In genomic region chr19:4871711-4872110, GRCh38 we compare ENCODE assay signal across 16 cellular contexts. TPM values are rescaled to one million over a fixed set of nuclear protein-coding genes. Genes with fewer than 3 reads are reported as not detected.
DNase-seq lines count a peak whose midpoint lies in the region; ATAC-seq, FAIRE-seq and TF ChIP-seq lines count a peak whose summit lies in the region.
"Had no signal": no experiment of that assay in that cellular context is flagged by ENCODE, and none has a peak within 500 bp of the region (broad histone marks: within the 10 kb centered on the region; RNA-seq: fewer than 3 reads in every experiment).

No MANE protein-coding gene starts in this region.

- no peak for FAIRE-seq in K562 (lab: Jason Lieb, UNC)

- CTCF ChIA-PET in SK-N-SH (lab: Yijun Ruan, JAX) (interaction anchor here (0.6 to 8.7 kb wide), 10 partner anchors 14 to 790 kb away, joined by 3 to 121 read pairs (median 10); partner anchors contain the start of gene UHRF1), HEK293 (lab: Yijun Ruan, JAX) (interaction anchor here (0.6 to 4.7 kb wide), 11 partner anchors 17 to 356 kb away, joined by 3 to 54 read pairs (median 4); no protein-coding TSS in a partner anchor), K562 (lab: Yijun Ruan, JAX; ENCODE audit: low intra/inter-chr PET ratio) (interaction anchor here (0.8 to 1.4 kb wide), 2 partner anchors 38 to 41 kb away, joined by 3 to 4 read pairs; partner anchors contain the start of gene UHRF1)

- no peak for TF ChIP-seq POLR2A in K562 (conservative IDR thresholded peaks at IDR 0.05)
- no peak for TF ChIP-seq POLR2A in erythroblast (IDR thresholded peaks at IDR 0.05; ENCODE audit: low read length)

- no peak overlapping the region for H3K4me3 ChIP-seq in SK-N-SH (ENCODE audit: low read depth in 2 of 2, low read length in 1 of 2)
- no peak overlapping the region for H3K4me3 ChIP-seq in HEK293 (ENCODE audit: low read depth, low read length)
- H3K4me3 ChIP-seq in K562: no peak overlapping the region
- H3K4me3 ChIP-seq in heart right ventricle: no peak overlapping the region

- 77% methylated on average over 6 of the region's 6 CpGs for WGBS in SK-N-SH (ENCODE audit: low lambda C conversion rate)
- WGBS in K562 (ENCODE audit: insufficient coverage, low coverage, missing lambda C conversion rate): 45% methylated on average over 3 of the region's 6 CpGs
- 79 to 89% methylated on average over 6 of the region's 6 CpGs for WGBS in heart right ventricle, 2 donors

- H3K4me2 ChIP-seq in SK-N-SH (no peak overlapping the region), K562 (ENCODE audit: insufficient read depth, low read length) (no peak overlapping the region)

- in situ Hi-C loops in K562 (cut with MboI): no loop called here

- no TSS peak for BruUV-seq in K562 (replicated peaks; lab: Mats Ljungman, UMichigan)

- H3K9me2 ChIP-seq in SK-N-SH: no peaks in the 10 kb centered on the region

- ATAC-seq in SK-N-SH treated with all-trans-retinoic acid at 6 μM for 48 hours: no peak
- no peak for ATAC-seq in K562
- no peak for ATAC-seq in heart right ventricle

- POLR2A ChIA-PET in SK-N-SH (lab: Yijun Ruan, JAX): no interaction called here
- POLR2A ChIA-PET in HEK293 (lab: Yijun Ruan, JAX): interaction anchor here (1.5 kb wide), 1 partner anchor 21 kb away, joined by 4 read pairs; no protein-coding TSS in a partner anchor
- POLR2A ChIA-PET in K562 (lab: Yijun Ruan, JAX): no interaction called here

- intact Hi-C loops in K562 (cut with micrococcal nuclease): loop anchor here (1.0 kb wide), 1 partner anchor 40 kb away; no protein-coding TSS in a partner anchor
- intact Hi-C loops in heart right ventricle (cut with DNase I): loop anchor here (1.0 to 5.0 kb wide), 7 partner anchors 39 to 161 kb away; no protein-coding TSS in a partner anchor
- intact Hi-C loops in posterior cingulate gyrus (cut with DNase I): loop anchor here (1.0 to 2.0 kb wide), 2 partner anchors 39 to 160 kb away; no protein-coding TSS in a partner anchor

- no peaks in the 10 kb centered on the region for H3K27me3 ChIP-seq in SK-N-SH (ENCODE audit: insufficient read depth)
- H3K27me3 ChIP-seq in K562 (ENCODE audit: control insufficient read depth in 2 of 2, insufficient read depth in 2 of 2, low read length in 2 of 2): no peaks in the 10 kb centered on the region
- no peaks in the 10 kb centered on the region for H3K27me3 ChIP-seq in heart right ventricle

- no peaks in the 10 kb centered on the region for H3K9me3 ChIP-seq in SK-N-SH
- H3K9me3 ChIP-seq in HEK293 (ENCODE audit: control insufficient read depth, insufficient read depth, low read depth, low read length): no peaks in the 10 kb centered on the region
- H3K9me3 ChIP-seq in K562 (replicated peaks; ENCODE audit: control insufficient read depth, insufficient read depth, low read depth, low read length): no peaks in the 10 kb centered on the region
- no peaks in the 10 kb centered on the region for H3K9me3 ChIP-seq in heart right ventricle

- H3K79me2 ChIP-seq in SK-N-SH (ENCODE audit: insufficient read depth): peaks cover 8% of the 10 kb centered on the region
- peaks cover 6% of the 10 kb centered on the region for H3K79me2 ChIP-seq in K562 (ENCODE audit: control insufficient read depth, insufficient read depth, low read length)

- H3K9ac ChIP-seq in SK-N-SH (no peak overlapping the region), K562 (ENCODE audit: insufficient read depth in 1 of 2, low read depth in 2 of 2, low read length in 2 of 2) (no peak overlapping the region)

- TF ChIP-seq RAD21 in SK-N-SH (IDR thresholded peaks at IDR 0.05; ENCODE audit: low read length) (no peak), K562 (CRISPR knock-in tag; conservative IDR thresholded peaks at IDR 0.05 in 1 of 2, IDR thresholded peaks at IDR 0.05 in 1 of 2) (no peak)

- TF ChIP-seq EP300 in SK-N-SH (IDR thresholded peaks at IDR 0.05; ENCODE audit: borderline replicate concordance in 1 of 2, low read depth in 1 of 2, low read length in 1 of 2) (no peak), K562 (IDR thresholded peaks at IDR 0.05; ENCODE audit: low read length) (no peak)

- DNase-seq in SK-N-SH (no peak), K562 (ENCODE audit: extremely low read depth in 1 of 4, low spot score in 3 of 4) (no peak), heart right ventricle (no peak), posterior cingulate gyrus (no peak), erythroblast (lab: John Stamatoyannopoulos, UW) (no peak)
- DNase-seq: AML-193; Calu3; CD4-positive, alpha-beta T cell; DMS 273 treated with DMSO at 0.1 percent for 48 hours; HCEC 1CT had no signal

- H4K20me1 ChIP-seq in SK-N-SH (ENCODE audit: insufficient read depth) (0 out of 2 replicates have a peak, but pooled peaks cover under 1% of the 10 kb centered on the region), K562 (replicated peaks; ENCODE audit: control insufficient read depth, insufficient read depth, low read length) (no peaks in the 10 kb centered on the region)

- H3K36me3 ChIP-seq in SK-N-SH (replicated peaks in 1 of 2; ENCODE audit: control insufficient read depth in 1 of 2, insufficient read depth in 2 of 2, low read length in 1 of 2): no peaks in the 10 kb centered on the region
- H3K36me3 ChIP-seq in HEK293 (ENCODE audit: control insufficient read depth in 2 of 2, insufficient read depth in 1 of 2, low read length in 2 of 2): no peaks in the 10 kb centered on the region
- no peaks in the 10 kb centered on the region for H3K36me3 ChIP-seq in K562 (ENCODE audit: control insufficient read depth, insufficient read depth, low read length)
- H3K36me3 ChIP-seq in heart right ventricle: no peaks in the 10 kb centered on the region

- TF ChIP-seq CTCF in SK-N-SH (IDR thresholded peaks at IDR 0.05) (no peak), HEK293 (tag by site-specific recombination; IDR thresholded peaks at IDR 0.05) (no peak), K562 (IDR thresholded peaks at IDR 0.05 in 2 of 3, conservative IDR thresholded peaks at IDR 0.05 in 1 of 3; ENCODE audit: insufficient read depth in 2 of 3, low read depth in 1 of 3, low read length in 3 of 3) (no peak), heart right ventricle (IDR thresholded peaks at IDR 0.05) (no peak)

- H3K27ac ChIP-seq in SK-N-SH (ENCODE audit: low read depth in 2 of 2, low read length in 1 of 2): no peak overlapping the region
- H3K27ac ChIP-seq in HEK293 (ENCODE audit: extremely low read depth, low read depth, low read length): no peak overlapping the region
- H3K27ac ChIP-seq in K562 (ENCODE audit: extremely low read depth, low read depth, low read length): no peak overlapping the region
- H3K27ac ChIP-seq in heart right ventricle: no peak overlapping the region
- H3K27ac ChIP-seq: 22Rv1 had no signal

- H2AFZ ChIP-seq in SK-N-SH (ENCODE audit: low read depth) (0 out of 2 replicates have a peak overlapping the region, but pooled peaks have one; percentile 22), K562 (ENCODE audit: low read depth, low read length) (no peak overlapping the region)

- peaks cover under 1 to 2% of the 10 kb centered on the region in 2 experiments; a peak in 1 of 4 replicates for H3K4me1 ChIP-seq in SK-N-SH (ENCODE audit: control insufficient read depth in 1 of 2, insufficient read depth in 2 of 2, low read depth in 1 of 2, low read length in 1 of 2)
- H3K4me1 ChIP-seq in HEK293 (ENCODE audit: control insufficient read depth, insufficient read depth, low read length): peaks cover 3% of the 10 kb centered on the region; the same call in 1 of the 2 replicates
- peaks cover 6 to 30% of the 10 kb centered on the region in 2 experiments; a peak in 4 of 5 replicates for H3K4me1 ChIP-seq in K562 (replicated peaks in 1 of 2; ENCODE audit: control insufficient read depth in 2 of 2, insufficient read depth in 2 of 2, low read length in 2 of 2)
- H3K4me1 ChIP-seq in heart right ventricle: peaks cover 0 to 34% (median 5%) of the 10 kb centered on the region in 9 donors

- H3K9me1 ChIP-seq in K562 (ENCODE audit: control insufficient read depth, insufficient read depth, low read length): no peaks in the 10 kb centered on the region

- H3F3A ChIP-seq in SK-N-SH (replicated peaks; ENCODE audit: insufficient read depth): peaks cover 32% of the 10 kb centered on the region

RNA-seq across cellular contexts. Expression of gene PLIN3, which starts 4.2 kb away (rescaled TPM):
- polyA plus RNA-seq in SK-N-SH (2012; rRNA removed): 129 and 136 TPM in 2 replicates
- polyA plus RNA-seq in SK-N-SH (2012; cell fraction: cytosol; rRNA removed): 55.6 and 96.3 TPM in 2 replicates
- polyA plus RNA-seq in SK-N-SH (2012; cell fraction: nucleus; rRNA removed): 67.5 and 82.1 TPM in 2 replicates
- total RNA-seq in K562 (2011; cell fraction: chromatin; rRNA removed; ENCODE audit: low replicate concordance): 24.0 and 76.2 TPM in 2 replicates
- total RNA-seq in K562 (2011; cell fraction: nucleolus; rRNA removed): 70.4 and 72.2 TPM in 2 replicates
- total RNA-seq in K562 (2011; cell fraction: nucleoplasm; rRNA removed): 46.2 and 49.7 TPM in 2 replicates
- total RNA-seq in K562 (2014; rRNA removed): 68.9 and 91.1 TPM in 2 replicates
- 21.5 and 22.0 TPM in 2 replicates for total RNA-seq in K562 (2014; rRNA removed; fragmentation: Illumina TruSeq; extraction: Trizol)
- 46.6 and 46.7 TPM in 2 replicates for total RNA-seq in K562 (2015; rRNA removed; fragmentation: Illumina TruSeq; extraction: Trizol)
- total RNA-seq in K562 (2021): 75.1 and 75.6 TPM in 2 replicates
- 43.1 and 53.5 TPM in 2 replicates for polyA plus RNA-seq in K562 (2011; rRNA removed)
- polyA plus RNA-seq in K562 (2011; cell fraction: cytosol; rRNA removed): 65.0 and 129 TPM in 2 replicates
- 17.0 and 20.6 TPM in 2 replicates for polyA plus RNA-seq in K562 (2011; cell fraction: nucleus; rRNA removed)
- polyA plus RNA-seq in K562 (2012): 66.2 and 90.2 TPM in 2 replicates
- polyA plus RNA-seq in K562 (2014; fragmentation: Illumina TruSeq; extraction: Trizol): 31.7 and 59.9 TPM in 2 replicates
- polyA plus RNA-seq in K562 (2014; fragmentation: Nextera tagmentation; extraction: Ambion mirVana): 1 to 10 TPM; 7.5 to 9.8 TPM
- 52.2 and 56.2 TPM in 2 replicates for polyA plus RNA-seq in K562 (2014; rRNA removed)
- 21.0 and 30.6 TPM in 2 replicates for polyA minus RNA-seq in K562 (2011; rRNA and poly(A)+ RNA removed)
- 76.4 and 106 TPM in 2 replicates for polyA minus RNA-seq in K562 (2011; cell fraction: cytosol; rRNA and poly(A)+ RNA removed)
- 25.3 and 38.5 TPM in 2 replicates for polyA minus RNA-seq in K562 (2011; cell fraction: nucleus; rRNA and poly(A)+ RNA removed)
- 10 to 100 TPM; 16.3 to 52.9 (median 26.0) TPM for total RNA-seq in heart right ventricle
- 10 to 100 TPM in 1 of 2 donors, 1 to 10 TPM in 1; 7.2 to 47.0 TPM for polyA plus RNA-seq in heart right ventricle

RNA-seq across cellular contexts. Expression of gene ARRDC5, which starts 31.0 kb away (rescaled TPM):
- not detected in 2 replicates for polyA plus RNA-seq in SK-N-SH (2012; rRNA removed)
- polyA plus RNA-seq in SK-N-SH (2012; cell fraction: cytosol; rRNA removed): not detected in 2 replicates
- polyA plus RNA-seq in SK-N-SH (2012; cell fraction: nucleus; rRNA removed): 0.04 TPM in 1 of 2 replicates, not detected in the other
- total RNA-seq in K562 (2011; cell fraction: chromatin; rRNA removed; ENCODE audit: low replicate concordance): not detected in 2 replicates
- total RNA-seq in K562 (2011; cell fraction: nucleolus; rRNA removed): not detected in 2 replicates
- total RNA-seq in K562 (2011; cell fraction: nucleoplasm; rRNA removed): not detected in 2 replicates
- not detected in 2 replicates for total RNA-seq in K562 (2014; rRNA removed)
- total RNA-seq in K562 (2014; rRNA removed; fragmentation: Illumina TruSeq; extraction: Trizol): not detected in 2 replicates
- total RNA-seq in K562 (2015; rRNA removed; fragmentation: Illumina TruSeq; extraction: Trizol): not detected in 2 replicates
- not detected in 2 replicates for total RNA-seq in K562 (2021)
- polyA plus RNA-seq in K562 (2011; rRNA removed): not detected in 2 replicates
- not detected in 2 replicates for polyA plus RNA-seq in K562 (2011; cell fraction: cytosol; rRNA removed)
- not detected in 2 replicates for polyA plus RNA-seq in K562 (2011; cell fraction: nucleus; rRNA removed)
- not detected in 2 replicates for polyA plus RNA-seq in K562 (2012)
- polyA plus RNA-seq in K562 (2014; fragmentation: Illumina TruSeq; extraction: Trizol): not detected in 2 replicates
- not detected for polyA plus RNA-seq in K562 (2014; fragmentation: Nextera tagmentation; extraction: Ambion mirVana)
- polyA plus RNA-seq in K562 (2014; rRNA removed): not detected in 2 replicates
- not detected in 2 replicates for polyA minus RNA-seq in K562 (2011; rRNA and poly(A)+ RNA removed)
- polyA minus RNA-seq in K562 (2011; cell fraction: cytosol; rRNA and poly(A)+ RNA removed): not detected in 2 replicates
- not detected in 2 replicates for polyA minus RNA-seq in K562 (2011; cell fraction: nucleus; rRNA and poly(A)+ RNA removed)
- total RNA-seq in heart right ventricle: under 1 TPM in 1 of 10 donors, not detected in 9; 0.21 TPM
- polyA plus RNA-seq in heart right ventricle: under 1 TPM in 1 of 2 donors, not detected in 1; 0.01 TPM
- total RNA-seq: Calu3, Daoy, H4 had no signal

RNA-seq across cellular contexts. Expression of gene UHRF1, which starts 37.6 kb away (rescaled TPM):
- polyA plus RNA-seq in SK-N-SH (2012; rRNA removed) (23.9 and 43.4 TPM in 2 replicates), K562 (2011; rRNA removed) (8.7 and 16.7 TPM in 2 replicates), K562 (2014; fragmentation: Illumina TruSeq; extraction: Trizol) (30.9 and 49.5 TPM in 2 replicates), K562 (2014; fragmentation: Nextera tagmentation; extraction: Ambion mirVana) (10 to 100 TPM in 1 of 2 experiments, 1 to 10 TPM in 1; 6.0 to 14.2 TPM), K562 (2014; rRNA removed) (44.0 and 47.4 TPM in 2 replicates), heart right ventricle (under 1 TPM; 0.39 to 0.44 TPM)
- 22.9 and 34.0 TPM in 2 replicates for polyA plus RNA-seq in SK-N-SH (2012; cell fraction: cytosol; rRNA removed)
- 57.4 and 61.6 TPM in 2 replicates for polyA plus RNA-seq in SK-N-SH (2012; cell fraction: nucleus; rRNA removed)
- total RNA-seq in K562 (2011; cell fraction: chromatin; rRNA removed; ENCODE audit: low replicate concordance): 18.6 and 36.9 TPM in 2 replicates
- total RNA-seq in K562 (2011; cell fraction: nucleolus; rRNA removed): 23.3 and 25.5 TPM in 2 replicates
- 15.3 and 17.0 TPM in 2 replicates for total RNA-seq in K562 (2011; cell fraction: nucleoplasm; rRNA removed)
- total RNA-seq in K562 (2014; rRNA removed) (65.5 and 73.3 TPM in 2 replicates), K562 (2014; rRNA removed; fragmentation: Illumina TruSeq; extraction: Trizol) (16.8 and 17.7 TPM in 2 replicates), K562 (2015; rRNA removed; fragmentation: Illumina TruSeq; extraction: Trizol) (42.3 and 42.6 TPM in 2 replicates), K562 (2021) (91.4 and 101 TPM in 2 replicates), heart right ventricle (1 to 10 TPM in 5 of 10 donors, under 1 TPM in 5; 0.35 to 6.2 (median 1.1) TPM)
- polyA plus RNA-seq in K562 (2011; cell fraction: cytosol; rRNA removed): 8.1 and 14.0 TPM in 2 replicates
- polyA plus RNA-seq in K562 (2011; cell fraction: nucleus; rRNA removed): 20.9 and 30.2 TPM in 2 replicates
- 23.4 and 46.2 TPM in 2 replicates for polyA plus RNA-seq in K562 (2012)
- polyA minus RNA-seq in K562 (2011; rRNA and poly(A)+ RNA removed): 8.0 and 10.3 TPM in 2 replicates
- 14.2 and 19.1 TPM in 2 replicates for polyA minus RNA-seq in K562 (2011; cell fraction: cytosol; rRNA and poly(A)+ RNA removed)
- polyA minus RNA-seq in K562 (2011; cell fraction: nucleus; rRNA and poly(A)+ RNA removed): 8.3 and 9.4 TPM in 2 replicates
- polyA plus RNA-seq: IgD-negative memory B cell had no signal

RNA-seq across cellular contexts. Expression of gene TICAM1, which starts 40.2 kb away (rescaled TPM):
- polyA plus RNA-seq in SK-N-SH (2012; rRNA removed) (1.8 and 2.7 TPM in 2 replicates), K562 (2011; rRNA removed) (0.47 and 1.2 TPM in 2 replicates), K562 (2014; fragmentation: Illumina TruSeq; extraction: Trizol) (3.1 and 7.1 TPM in 2 replicates), K562 (2014; fragmentation: Nextera tagmentation; extraction: Ambion mirVana) (under 1 TPM; 0.07 to 0.11 TPM), K562 (2014; rRNA removed) (4.7 and 5.7 TPM in 2 replicates), heart right ventricle (1 to 10 TPM; 6.3 to 6.4 TPM)
- 1.9 and 2.6 TPM in 2 replicates for polyA plus RNA-seq in SK-N-SH (2012; cell fraction: cytosol; rRNA removed)
- 2.1 and 3.7 TPM in 2 replicates for polyA plus RNA-seq in SK-N-SH (2012; cell fraction: nucleus; rRNA removed)
- total RNA-seq in K562 (2011; cell fraction: chromatin; rRNA removed; ENCODE audit: low replicate concordance): 3.7 and 10.7 TPM in 2 replicates
- 4.2 and 4.7 TPM in 2 replicates for total RNA-seq in K562 (2011; cell fraction: nucleolus; rRNA removed)
- total RNA-seq in K562 (2011; cell fraction: nucleoplasm; rRNA removed): 2.7 and 3.1 TPM in 2 replicates
- total RNA-seq in K562 (2014; rRNA removed) (1.5 and 2.7 TPM in 2 replicates), K562 (2014; rRNA removed; fragmentation: Illumina TruSeq; extraction: Trizol) (0.77 and 0.98 TPM in 2 replicates), K562 (2015; rRNA removed; fragmentation: Illumina TruSeq; extraction: Trizol) (2.1 and 2.8 TPM in 2 replicates), K562 (2021) (11.5 and 11.6 TPM in 2 replicates), heart right ventricle (10 to 100 TPM in 1 of 10 donors, 1 to 10 TPM in 9; 4.5 to 11.1 (median 6.9) TPM)
- 1.2 and 1.9 TPM in 2 replicates for polyA plus RNA-seq in K562 (2011; cell fraction: cytosol; rRNA removed)
- 1.5 and 3.1 TPM in 2 replicates for polyA plus RNA-seq in K562 (2011; cell fraction: nucleus; rRNA removed)
- 6.6 and 8.4 TPM in 2 replicates for polyA plus RNA-seq in K562 (2012)
- 0.45 and 0.60 TPM in 2 replicates for polyA minus RNA-seq in K562 (2011; rRNA and poly(A)+ RNA removed)
- 4.6 and 6.3 TPM in 2 replicates for polyA minus RNA-seq in K562 (2011; cell fraction: cytosol; rRNA and poly(A)+ RNA removed)
- 1.2 and 1.5 TPM in 2 replicates for polyA minus RNA-seq in K562 (2011; cell fraction: nucleus; rRNA and poly(A)+ RNA removed)

Comparison
In these comparisons a context has a peak if more than half of its experiments do, and no peak if none do; other contexts are left out.
1. RNA of gene UHRF1, which starts 37.6 kb away (polyA plus RNA-seq): 22.9 to 61.6 TPM in SK-N-SH and 6.0 to 49.5 TPM in K562; 0.39 to 0.44 TPM in heart right ventricle; every median in the first group is over 4 times any median in the second.